In the genomic region with DNA sequence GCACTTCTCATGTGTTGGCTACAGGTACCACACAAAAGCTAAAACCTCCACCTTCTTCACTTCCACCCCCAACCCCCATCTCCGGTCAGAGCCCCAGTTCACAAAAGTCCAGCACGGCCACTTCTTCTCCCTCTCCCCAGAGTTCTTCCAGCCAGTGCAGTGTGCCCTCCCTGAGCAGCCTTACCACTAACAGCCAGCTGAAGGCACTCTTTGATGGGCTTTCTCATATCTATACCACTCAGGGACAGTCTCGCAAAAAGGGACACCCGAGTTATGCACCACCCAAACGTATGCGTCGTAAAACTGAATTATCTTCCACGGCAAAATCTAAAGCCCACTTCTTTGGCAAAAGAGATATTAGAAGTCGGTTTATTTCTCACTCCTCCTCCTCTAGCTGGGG, we compare ENCODE assay signal across 12 cellular contexts.
"Had no signal": no experiment of that assay in that cellular context is flagged by ENCODE, and none has a peak within 500 bp of the region (broad histone marks: within the 10 kb centered on the region; RNA-seq: fewer than 3 reads in every experiment).

No MANE protein-coding gene starts in this region.

- H3K9me3 Mint-ChIP-seq: activated naive CD4-positive, alpha-beta T cell treated with anti-CD3 and anti-CD28 coated beads, Interleukin-2, amount 50 U/mL, for 72 hours; immature natural killer cell; nephron had no signal

- H3K4me1 ChIP-seq: adrenal gland had no signal

- H3K27ac Mint-ChIP-seq: activated naive CD4-positive, alpha-beta T cell treated with anti-CD3 and anti-CD28 coated beads, Interleukin-2, amount 50 U/mL, for 72 hours had no signal

- DNase-seq: activated CD4-positive, alpha-beta T cell treated with anti-CD3 and anti-CD28 coated beads for 1 hour; activated gamma-delta T cell treated with Interleukin-2 at 50 U/mL for 16 hours; adrenal gland; dorsolateral prefrontal cortex; immature natural killer cell; kidney glomerular epithelial cell; left ventricle myocardium superior; spleen; stimulated activated naive CD8-positive, alpha-beta T cell treated with anti-CD3 and anti-CD28 coated beads, Interleukin-15, Interleukin-2, amounts not matched to agents 100 U/mL and 50 U/mL, for 24 hours; tibial artery had no signal

- H3K4me3 ChIP-seq: adrenal gland, spleen, tibial artery had no signal

- H3K9me3 ChIP-seq: adrenal gland, spleen, tibial artery had no signal

- ATAC-seq: activated naive CD4-positive, alpha-beta T cell treated with anti-CD3 and anti-CD28 coated beads, Interleukin-2, amount 50 U/mL, for 72 hours; left ventricle myocardium superior; stimulated activated naive CD8-positive, alpha-beta T cell treated with anti-CD3 and anti-CD28 coated beads, Interleukin-15, Interleukin-2, amounts not matched to agents 100 U/mL and 50 U/mL, for 24 hours had no signal

- H3K4me3 Mint-ChIP-seq: nephron had no signal

- H3K27me3 ChIP-seq: adrenal gland, dorsolateral prefrontal cortex, spleen, tibial artery had no signal
